2 cellular contexts compared by ENCODE assay signal in the genomic region with DNA sequence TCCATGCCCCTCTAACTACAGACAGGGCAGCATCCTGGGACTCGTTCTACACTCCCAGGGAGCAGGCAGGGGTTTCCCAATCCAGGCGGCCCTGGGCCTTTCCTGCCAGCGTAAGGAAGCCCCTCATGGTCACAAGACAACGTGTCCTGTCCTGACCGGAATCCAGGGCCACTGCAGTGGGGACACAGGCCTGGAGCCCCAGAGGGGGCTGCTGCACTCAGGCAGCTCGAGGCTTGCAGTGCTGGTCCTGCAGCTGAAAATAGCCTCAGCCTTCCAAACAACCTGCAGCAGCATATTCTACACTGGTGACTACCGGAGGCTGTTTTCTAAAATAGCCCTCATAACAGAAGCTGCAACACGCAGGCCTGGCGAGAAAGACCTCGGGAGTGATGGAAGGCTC. TPM values are rescaled to one million over a fixed set of nuclear protein-coding genes. Genes with fewer than 3 reads are reported as not detected.
"Had no signal": no experiment of that assay in that cellular context is flagged by ENCODE, and none has a peak within 500 bp of the region (broad histone marks: within the 10 kb centered on the region; RNA-seq: fewer than 3 reads in every experiment).

No MANE protein-coding gene starts in this region.

RNA-seq across cellular contexts. Expression of gene CHRFAM7A, which starts 18.5 kb away (rescaled TPM):
- total RNA-seq: PC-9, RPMI7951 had no signal
